Comparison of ENCODE assay signal across 1 cellular context in genomic region chr16:2223375-2224182, GRCh38.
TF ChIP-seq lines count a peak whose summit lies in the region.

Gene E4F1, plus strand, starts transcription at chr16:2223591. Its CDS starts 23 bp downstream, at chr16:2223614.

TF ChIP-seq in HepG2, 621 proteins besides CTCF, POLR2A, EP300 and RAD21 (continued from another document and continues in another):
- TF ChIP-seq, protein P1, sequence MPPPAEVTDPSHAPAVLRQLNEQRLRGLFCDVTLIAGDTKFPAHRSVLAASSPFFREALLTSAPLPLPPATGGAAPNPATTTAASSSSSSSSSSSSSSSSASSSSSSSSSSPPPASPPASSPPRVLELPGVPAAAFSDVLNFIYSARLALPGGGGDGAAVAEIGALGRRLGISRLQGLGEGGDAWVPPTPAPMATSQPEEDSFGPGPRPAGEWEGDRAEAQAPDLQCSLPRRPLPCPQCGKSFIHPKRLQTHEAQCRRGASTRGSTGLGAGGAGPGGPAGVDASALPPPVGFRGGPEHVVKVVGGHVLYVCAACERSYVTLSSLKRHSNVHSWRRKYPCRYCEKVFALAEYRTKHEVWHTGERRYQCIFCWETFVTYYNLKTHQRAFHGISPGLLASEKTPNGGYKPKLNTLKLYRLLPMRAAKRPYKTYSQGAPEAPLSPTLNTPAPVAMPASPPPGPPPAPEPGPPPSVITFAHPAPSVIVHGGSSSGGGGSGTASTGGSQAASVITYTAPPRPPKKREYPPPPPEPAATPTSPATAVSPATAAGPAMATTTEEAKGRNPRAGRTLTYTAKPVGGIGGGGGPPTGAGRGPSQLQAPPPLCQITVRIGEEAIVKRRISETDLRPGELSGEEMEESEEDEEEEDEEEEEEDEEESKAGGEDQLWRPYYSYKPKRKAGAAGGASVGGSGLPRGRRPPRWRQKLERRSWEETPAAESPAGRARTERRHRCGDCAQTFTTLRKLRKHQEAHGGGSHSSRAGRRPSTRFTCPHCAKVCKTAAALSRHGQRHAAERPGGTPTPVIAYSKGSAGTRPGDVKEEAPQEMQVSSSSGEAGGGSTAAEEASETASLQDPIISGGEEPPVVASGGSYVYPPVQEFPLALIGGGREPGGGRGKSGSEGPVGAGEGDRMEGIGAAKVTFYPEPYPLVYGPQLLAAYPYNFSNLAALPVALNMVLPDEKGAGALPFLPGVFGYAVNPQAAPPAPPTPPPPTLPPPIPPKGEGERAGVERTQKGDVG (CRISPR knock-in tag; IDR thresholded peaks at IDR 0.05; ENCODE audit: borderline replicate concordance): no peak
- peak; percentile 73; the same call in 1 of the 2 replicates for TF ChIP-seq CCDC6 (CRISPR knock-in tag; IDR thresholded peaks at IDR 0.05)
- TF ChIP-seq RFXAP (CRISPR knock-in tag; IDR thresholded peaks at IDR 0.05; ENCODE audit: borderline replicate concordance): peak; percentile 43; the same call in 1 of the 2 replicates
- TF ChIP-seq, protein P2, sequence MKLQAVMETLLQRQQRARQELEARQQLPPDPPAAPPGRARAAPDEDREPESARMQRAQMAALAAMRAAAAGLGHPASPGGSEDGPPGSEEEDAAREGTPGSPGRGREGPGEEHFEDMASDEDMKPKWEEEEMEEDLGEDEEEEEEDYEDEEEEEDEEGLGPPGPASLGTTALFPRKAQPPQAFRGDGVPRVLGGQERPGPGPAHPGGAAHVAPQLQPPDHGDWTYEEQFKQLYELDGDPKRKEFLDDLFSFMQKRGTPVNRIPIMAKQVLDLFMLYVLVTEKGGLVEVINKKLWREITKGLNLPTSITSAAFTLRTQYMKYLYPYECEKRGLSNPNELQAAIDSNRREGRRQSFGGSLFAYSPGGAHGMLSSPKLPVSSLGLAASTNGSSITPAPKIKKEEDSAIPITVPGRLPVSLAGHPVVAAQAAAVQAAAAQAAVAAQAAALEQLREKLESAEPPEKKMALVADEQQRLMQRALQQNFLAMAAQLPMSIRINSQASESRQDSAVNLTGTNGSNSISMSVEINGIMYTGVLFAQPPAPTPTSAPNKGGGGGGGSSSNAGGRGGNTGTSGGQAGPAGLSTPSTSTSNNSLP (IDR thresholded peaks at IDR 0.05; ENCODE audit: low read depth, low read length): no peak
- TF ChIP-seq ZNF563 (CRISPR knock-in tag; IDR thresholded peaks at IDR 0.05): peak; percentile 1; the same call in 1 of the 2 replicates
- TF ChIP-seq ZFYVE20 (CRISPR knock-in tag; IDR thresholded peaks at IDR 0.05; ENCODE audit: borderline replicate concordance, low read depth): no peak
- TF ChIP-seq SP140L (CRISPR knock-in tag; IDR thresholded peaks at IDR 0.05; ENCODE audit: borderline replicate concordance): no peak
- TF ChIP-seq ZNF282 (IDR thresholded peaks at IDR 0.05; ENCODE audit: partially characterized antibody): no peak
- peak; percentile 85; the same call in 1 of the 2 replicates for TF ChIP-seq HOXA9 (CRISPR knock-in tag; IDR thresholded peaks at IDR 0.05; ENCODE audit: borderline replicate concordance)
- TF ChIP-seq ZNF503 (CRISPR knock-in tag; IDR thresholded peaks at IDR 0.05): peak; percentile 56; the same call in 1 of the 2 replicates
- TF ChIP-seq, protein P3, sequence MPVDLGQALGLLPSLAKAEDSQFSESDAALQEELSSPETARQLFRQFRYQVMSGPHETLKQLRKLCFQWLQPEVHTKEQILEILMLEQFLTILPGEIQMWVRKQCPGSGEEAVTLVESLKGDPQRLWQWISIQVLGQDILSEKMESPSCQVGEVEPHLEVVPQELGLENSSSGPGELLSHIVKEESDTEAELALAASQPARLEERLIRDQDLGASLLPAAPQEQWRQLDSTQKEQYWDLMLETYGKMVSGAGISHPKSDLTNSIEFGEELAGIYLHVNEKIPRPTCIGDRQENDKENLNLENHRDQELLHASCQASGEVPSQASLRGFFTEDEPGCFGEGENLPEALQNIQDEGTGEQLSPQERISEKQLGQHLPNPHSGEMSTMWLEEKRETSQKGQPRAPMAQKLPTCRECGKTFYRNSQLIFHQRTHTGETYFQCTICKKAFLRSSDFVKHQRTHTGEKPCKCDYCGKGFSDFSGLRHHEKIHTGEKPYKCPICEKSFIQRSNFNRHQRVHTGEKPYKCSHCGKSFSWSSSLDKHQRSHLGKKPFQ (CRISPR knock-in tag; IDR thresholded peaks at IDR 0.05; ENCODE audit: insufficient replicate concordance): peak; percentile 58
- TF ChIP-seq HNRNPLL (IDR thresholded peaks at IDR 0.05; ENCODE audit: low read depth, low read length, poor library complexity, severe bottlenecking): peak; percentile 91
- TF ChIP-seq, protein P4, sequence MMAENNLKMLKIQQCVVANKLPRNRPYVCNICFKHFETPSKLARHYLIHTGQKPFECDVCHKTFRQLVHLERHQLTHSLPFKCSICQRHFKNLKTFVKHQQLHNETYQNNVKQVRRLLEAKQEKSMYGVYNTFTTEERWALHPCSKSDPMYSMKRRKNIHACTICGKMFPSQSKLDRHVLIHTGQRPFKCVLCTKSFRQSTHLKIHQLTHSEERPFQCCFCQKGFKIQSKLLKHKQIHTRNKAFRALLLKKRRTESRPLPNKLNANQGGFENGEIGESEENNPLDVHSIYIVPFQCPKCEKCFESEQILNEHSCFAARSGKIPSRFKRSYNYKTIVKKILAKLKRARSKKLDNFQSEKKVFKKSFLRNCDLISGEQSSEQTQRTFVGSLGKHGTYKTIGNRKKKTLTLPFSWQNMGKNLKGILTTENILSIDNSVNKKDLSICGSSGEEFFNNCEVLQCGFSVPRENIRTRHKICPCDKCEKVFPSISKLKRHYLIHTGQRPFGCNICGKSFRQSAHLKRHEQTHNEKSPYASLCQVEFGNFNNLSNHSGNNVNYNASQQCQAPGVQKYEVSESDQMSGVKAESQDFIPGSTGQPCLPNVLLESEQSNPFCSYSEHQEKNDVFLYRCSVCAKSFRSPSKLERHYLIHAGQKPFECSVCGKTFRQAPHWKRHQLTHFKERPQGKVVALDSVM (CRISPR knock-in tag; IDR thresholded peaks at IDR 0.05): no peak
- no peak for TF ChIP-seq TRAFD1 (CRISPR knock-in tag; IDR thresholded peaks at IDR 0.05; ENCODE audit: borderline replicate concordance)
- no peak for TF ChIP-seq SETDB1 (CRISPR knock-in tag; IDR thresholded peaks at IDR 0.05; ENCODE audit: borderline replicate concordance)
- peak; percentile 56; the same call in 1 of the 2 replicates for TF ChIP-seq DZIP1 (CRISPR knock-in tag; IDR thresholded peaks at IDR 0.05)
- no peak for TF ChIP-seq ADNP (CRISPR knock-in tag; IDR thresholded peaks at IDR 0.05)
- peak; percentile 88 for TF ChIP-seq ATF1 (CRISPR knock-in tag; IDR thresholded peaks at IDR 0.05)
- TF ChIP-seq CREBL2 (CRISPR knock-in tag; IDR thresholded peaks at IDR 0.05; ENCODE audit: borderline replicate concordance): peak; percentile 63; the same call in 1 of the 2 replicates
- no peak for TF ChIP-seq ZNF558 (CRISPR knock-in tag; IDR thresholded peaks at IDR 0.05; ENCODE audit: borderline replicate concordance)
- TF ChIP-seq SP2 (CRISPR knock-in tag; IDR thresholded peaks at IDR 0.05): peak; percentile 23; the same call in 1 of the 2 replicates
- peak; percentile 80 for TF ChIP-seq MED8 (CRISPR knock-in tag; IDR thresholded peaks at IDR 0.05; ENCODE audit: insufficient replicate concordance)
- TF ChIP-seq NRL (CRISPR knock-in tag; IDR thresholded peaks at IDR 0.05; ENCODE audit: borderline replicate concordance): peak; percentile 68
- no peak for TF ChIP-seq ZNF576 (CRISPR knock-in tag; IDR thresholded peaks at IDR 0.05)
- TF ChIP-seq ZNF800 (CRISPR knock-in tag; IDR thresholded peaks at IDR 0.05): peak; percentile 67; the same call in 1 of the 2 replicates
- no peak for TF ChIP-seq ZNF841 (CRISPR knock-in tag; IDR thresholded peaks at IDR 0.05; ENCODE audit: borderline replicate concordance)
- TF ChIP-seq TEAD2 (CRISPR knock-in tag; IDR thresholded peaks at IDR 0.05): no peak
- TF ChIP-seq, protein P5, sequence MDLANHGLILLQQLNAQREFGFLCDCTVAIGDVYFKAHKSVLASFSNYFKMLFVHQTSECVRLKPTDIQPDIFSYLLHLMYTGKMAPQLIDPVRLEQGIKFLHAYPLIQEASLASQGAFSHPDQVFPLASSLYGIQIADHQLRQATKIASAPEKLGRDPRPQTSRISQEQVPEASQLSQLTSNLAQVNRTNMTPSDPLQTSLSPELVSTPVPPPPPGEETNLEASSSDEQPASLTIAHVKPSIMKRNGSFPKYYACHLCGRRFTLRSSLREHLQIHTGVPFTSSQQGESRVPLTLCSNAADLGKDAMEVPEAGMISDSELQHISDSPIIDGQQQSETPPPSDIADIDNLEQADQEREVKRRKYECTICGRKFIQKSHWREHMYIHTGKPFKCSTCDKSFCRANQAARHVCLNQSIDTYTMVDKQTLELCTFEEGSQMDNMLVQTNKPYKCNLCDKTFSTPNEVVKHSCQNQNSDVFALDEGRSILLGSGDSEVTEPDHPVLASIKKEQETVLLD (CRISPR knock-in tag; IDR thresholded peaks at IDR 0.05; ENCODE audit: low read depth): peak; percentile 97
- no peak for TF ChIP-seq MIER2 (CRISPR knock-in tag; IDR thresholded peaks at IDR 0.05)
- no peak for TF ChIP-seq TIGD3 (CRISPR knock-in tag; IDR thresholded peaks at IDR 0.05; ENCODE audit: borderline replicate concordance)
- TF ChIP-seq ZNF740 (CRISPR knock-in tag; IDR thresholded peaks at IDR 0.05): 0 out of 2 replicates have a peak, but pooled peaks have one; percentile 53
- TF ChIP-seq ZNF121 (CRISPR knock-in tag; IDR thresholded peaks at IDR 0.05): no peak
